ENCODE assay signal across 13 cellular contexts in the genomic region with DNA sequence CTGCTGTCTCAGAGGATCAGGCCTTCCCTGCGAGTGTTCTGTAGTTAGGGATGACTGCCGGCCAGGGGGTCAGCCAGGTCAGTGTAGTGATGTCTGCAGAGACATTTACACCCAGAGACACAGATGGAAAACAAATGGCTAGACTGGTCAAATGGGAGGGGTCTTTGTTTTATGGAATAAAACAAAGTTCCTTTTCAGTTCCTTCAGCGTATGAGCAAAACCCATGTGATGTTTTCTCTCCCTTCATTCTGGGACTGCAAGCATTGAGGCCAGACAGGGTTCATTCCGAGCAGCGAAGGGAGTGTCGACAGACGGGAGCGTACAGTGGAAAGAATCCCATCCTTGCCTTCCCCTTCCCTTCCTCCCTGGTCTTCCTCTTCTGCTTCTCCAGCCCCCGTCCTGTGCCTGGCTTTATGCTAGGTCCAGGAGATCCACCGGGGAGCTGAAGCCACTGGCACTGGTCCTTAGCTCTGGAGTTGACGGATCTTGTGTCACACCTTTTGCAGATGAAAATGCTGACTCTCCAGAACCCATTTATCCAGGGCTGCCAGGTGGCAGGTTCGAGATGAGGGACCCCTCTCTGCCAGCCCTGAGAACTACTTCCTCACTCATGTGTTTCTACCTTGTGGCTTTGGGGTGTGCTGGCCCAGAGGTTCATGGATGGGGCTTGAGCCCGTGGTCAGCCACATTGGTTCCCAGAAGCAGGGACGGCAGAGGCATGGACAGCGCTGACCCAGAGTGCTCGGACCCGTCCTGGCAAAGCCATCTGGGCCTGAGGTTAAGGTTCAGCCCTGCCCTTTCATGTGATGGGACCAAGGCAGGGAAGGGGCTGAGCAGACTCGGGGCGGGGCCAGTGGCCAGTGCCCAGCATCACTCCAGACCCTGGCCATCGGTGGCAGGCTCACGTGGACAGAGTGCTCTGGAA. TPM values are rescaled to one million over a fixed set of nuclear protein-coding genes. Genes with fewer than 3 reads are reported as not detected.
A peak's percentile ranks its signal among the peaks of the same experiment; 100 is the strongest.
DNase-seq lines count a peak whose midpoint lies in the region; ATAC-seq and TF ChIP-seq lines count a peak whose summit lies in the region.
"Had no signal": no experiment of that assay in that cellular context is flagged by ENCODE, and none has a peak within 500 bp of the region (broad histone marks: within the 10 kb centered on the region; RNA-seq: fewer than 3 reads in every experiment).

No MANE protein-coding gene starts in this region.

- H3K4me1 ChIP-seq in BLaER1 (peaks cover 37% of the 10 kb centered on the region), ectodermal cell (ENCODE audit: control insufficient read depth, insufficient read depth, low read length) (no peaks in the 10 kb centered on the region), sigmoid colon (peaks cover 0 to 26% (median 16%) of the 10 kb centered on the region in 4 donors)

- peak overlapping the region; percentile 82 for H3K27ac ChIP-seq in BLaER1
- H3K27ac ChIP-seq in ectodermal cell (ENCODE audit: insufficient read depth, low read depth, low read length, poor library complexity, severe bottlenecking) = peak overlapping the region; percentile 8
- H3K27ac ChIP-seq in sigmoid colon = peak overlapping the region; percentile 67 to 73 (median 68)

- H3K4me2 ChIP-seq in BLaER1 = peak overlapping the region; percentile 72

- H3K36me3 ChIP-seq in BLaER1 = peaks cover 88% of the 10 kb centered on the region
- H3K36me3 ChIP-seq in ectodermal cell (ENCODE audit: control insufficient read depth, insufficient read depth, low read length) = peaks cover 8% of the 10 kb centered on the region
- peaks cover 0 to 55% (median 9%) of the 10 kb centered on the region in 4 donors for H3K36me3 ChIP-seq in sigmoid colon

- no peak for TF ChIP-seq EP300 in sigmoid colon (IDR thresholded peaks at IDR 0.05)

- 92 to 93% methylated on average over 21 of the region's 21 CpGs for WGBS in ectodermal cell, 2 experiments
- whole genome bisulfite sequencing in lower leg skin, 2 donors = 75 to 77% methylated on average over 17 to 21 of the region's 21 CpGs
- 81 to 88% methylated on average over 21 of the region's 21 CpGs for WGBS in sigmoid colon, 2 donors

- no peak for TF ChIP-seq CTCF in lower leg skin (IDR thresholded peaks at IDR 0.05)
- no peak for TF ChIP-seq CTCF in sigmoid colon (IDR thresholded peaks at IDR 0.05)

- H3K27me3 ChIP-seq in BLaER1 (no peaks in the 10 kb centered on the region), ectodermal cell (ENCODE audit: control insufficient read depth, insufficient read depth, low read length, poor library complexity, severe bottlenecking) (no peaks in the 10 kb centered on the region), sigmoid colon (no peaks in the 10 kb centered on the region)

- intact Hi-C loops in lower leg skin (cut with DNase I; ENCODE audit: low total_unique reads) (no loop called here), sigmoid colon (cut with DNase I) (no loop called here)

- H3K4me3 ChIP-seq in BLaER1 = no peak overlapping the region
- no peak overlapping the region for H3K4me3 ChIP-seq in ectodermal cell (ENCODE audit: insufficient read depth, low read depth, low read length)
- H3K4me3 ChIP-seq in lower leg skin (ENCODE audit: low read depth, poor library complexity, severe bottlenecking) = no peak overlapping the region
- H3K4me3 ChIP-seq in sigmoid colon = no peak overlapping the region

- peak overlapping the region; percentile 48 for H3K9ac ChIP-seq in BLaER1

- no peak for TF ChIP-seq POLR2A in lower leg skin (IDR thresholded peaks at IDR 0.05)
- no peak for TF ChIP-seq POLR2A in sigmoid colon (IDR thresholded peaks at IDR 0.05)

- H3K9me3 ChIP-seq in BLaER1 = no peaks in the 10 kb centered on the region
- no peaks in the 10 kb centered on the region for H3K9me3 ChIP-seq in ectodermal cell (ENCODE audit: control insufficient read depth, low read length)
- H3K9me3 ChIP-seq in sigmoid colon = no peaks in the 10 kb centered on the region

- DNase-seq in lower leg skin (ENCODE audit: low spot score in 2 of 2) (peak; percentile 47 to 89), sigmoid colon (peak; percentile 92), mucosa of gallbladder (ENCODE audit: low spot score) (no peak)
- no peak for DNase-seq in activated T-cell treated with anti-CD3 and anti-CD28 coated beads, Interleukin-2, amount 50 U/mL, for 48 hours
- no peak for DNase-seq in stimulated activated CD4-positive, alpha-beta T cell treated with anti-CD3 and anti-CD28 coated beads, Interleukin-4, amount 100 ng/mL, for 4 hours
- DNase-seq: activated gamma-delta T cell treated with Interleukin-2 at 50 U/mL for 16 hours; cerebellar nuclear complex; NCI-H2171 treated with DMSO at 0.1 percent for 48 hours; stimulated activated CD4-positive, alpha-beta T cell treated with anti-CD3 and anti-CD28 coated beads, Interleukin-1b, Interleukin-23, amount 100 ng/mL, for 48 hours; stimulated activated naive CD4-positive, alpha-beta T cell treated with Interleukin-2 at 50 U/mL for 16 hours had no signal

- no peak for ATAC-seq in GM18511 (IDR thresholded peaks at IDR 0.05; ENCODE audit: unreplicated experiment)

- H4K20me1 ChIP-seq in BLaER1 = no peaks in the 10 kb centered on the region

RNA-seq across cellular contexts. Expression of a gene that starts 24.2 kb away (rescaled TPM):
- polyA plus RNA-seq in ectodermal cell (2013, experiment 1 of 4) = 42.2 TPM
- polyA plus RNA-seq in ectodermal cell (2013, experiment 2 of 4) = 42.2 TPM
- polyA plus RNA-seq in ectodermal cell (2013, experiment 3 of 4) = 40.7 TPM
- polyA plus RNA-seq in ectodermal cell (2013, experiment 4 of 4) = 48.1 TPM
- total RNA-seq in lower leg skin (10 to 100 TPM; 22.4 to 30.1 (median 26.5) TPM), sigmoid colon (10 to 100 TPM; 52.3 to 75.6 (median 61.6) TPM), mucosa of gallbladder (75.2 TPM)
- polyA plus RNA-seq in sigmoid colon = 10 to 100 TPM; 24.3 to 99.7 (median 47.4) TPM

RNA-seq across cellular contexts. Expression of a gene that starts 24.3 kb away (rescaled TPM):
- polyA plus RNA-seq in ectodermal cell (2013, experiment 1 of 4) = 119 TPM
- polyA plus RNA-seq in ectodermal cell (2013, experiment 2 of 4) = 126 TPM
- 107 TPM for polyA plus RNA-seq in ectodermal cell (2013, experiment 3 of 4)
- polyA plus RNA-seq in ectodermal cell (2013, experiment 4 of 4) = 111 TPM
- total RNA-seq in lower leg skin = 10 to 100 TPM; 23.0 to 34.1 (median 26.2) TPM
- 10 to 100 TPM; 22.9 to 33.5 (median 27.5) TPM for total RNA-seq in sigmoid colon
- 10 to 100 TPM; 14.4 to 23.6 (median 14.6) TPM for polyA plus RNA-seq in sigmoid colon
- 24.3 TPM for total RNA-seq in mucosa of gallbladder

Comparison
In these comparisons a context has a peak if more than half of its experiments do, and no peak if none do; other contexts are left out.
1. H3K27ac ChIP-seq: peak in every context shown above with its lines; median percentile 82 in BLaER1; 68 in sigmoid colon; 8 in ectodermal cell.
2. DNase-seq: peak in lower leg skin (2 of 2) and sigmoid colon (single experiment); none in activated T-cell treated with anti-CD3 and anti-CD28 coated beads, Interleukin-2, amount 50 U/mL, for 48 hours (0 of 2), mucosa of gallbladder (single experiment) and stimulated activated CD4-positive, alpha-beta T cell treated with anti-CD3 and anti-CD28 coated beads, Interleukin-4, amount 100 ng/mL, for 4 hours (0 of 2).